Comparison of ENCODE assay signal across 8 cellular contexts in genomic region chr7:73701357-73701995, GRCh38. TPM values are rescaled to one million over a fixed set of nuclear protein-coding genes. Genes with fewer than 3 reads are reported as not detected.
A peak's percentile ranks its signal among the peaks of the same experiment; 100 is the strongest.
DNase-seq lines count a peak whose midpoint lies in the region; ATAC-seq and TF ChIP-seq lines count a peak whose summit lies in the region.

No MANE protein-coding gene starts in this region.

- H3K9me3 Mint-ChIP-seq in naive thymus-derived CD4-positive, alpha-beta T cell, result peaks cover 0 to 1% (median 0%) of the 10 kb centered on the region in 11 donors

- H3K4me3 ChIP-seq in naive thymus-derived CD4-positive, alpha-beta T cell (ENCODE audit: low read length), result no peak overlapping the region
- H3K4me3 ChIP-seq in lower leg skin (ENCODE audit: low read depth, poor library complexity, severe bottlenecking), result no peak overlapping the region

- POLR2A ChIA-PET in naive thymus-derived CD4-positive, alpha-beta T cell (lab: Charles Lee), result no interaction called here

- no peak for TF ChIP-seq POLR2A in lower leg skin (IDR thresholded peaks at IDR 0.05)

- 76 to 83% methylated on average over 13 of the region's 13 CpGs for WGBS in lower leg skin, 2 donors

- CTCF ChIA-PET in naive thymus-derived CD4-positive, alpha-beta T cell (lab: Charles Lee), result no interaction called here

- H3K27ac ChIP-seq in naive thymus-derived CD4-positive, alpha-beta T cell (ENCODE audit: low read depth, low read length), result no peak overlapping the region

- peaks cover 0 to 25% (median 10%) of the 10 kb centered on the region in 5 donors for H3K36me3 Mint-ChIP-seq in naive thymus-derived CD4-positive, alpha-beta T cell

- H3K4me1 Mint-ChIP-seq in naive thymus-derived CD4-positive, alpha-beta T cell, result peaks cover 0 to 7% (median 2%) of the 10 kb centered on the region in 7 donors

- TF ChIP-seq CTCF in GM10266 (IDR thresholded peaks at IDR 0.05; ENCODE audit: control insufficient read depth, insufficient read depth, low read depth, missing control alignments) (peak; percentile 44), lower leg skin (IDR thresholded peaks at IDR 0.05) (no peak)

- H3K27me3 ChIP-seq in naive thymus-derived CD4-positive, alpha-beta T cell (ENCODE audit: control insufficient read depth in 2 of 2, insufficient read depth in 2 of 2, low read length in 2 of 2), result no peaks in the 10 kb centered on the region

- H3K4me3 Mint-ChIP-seq in naive thymus-derived CD4-positive, alpha-beta T cell, result peak overlapping the region in 1 of 10 donors; percentile 2

- H3K27ac Mint-ChIP-seq in naive thymus-derived CD4-positive, alpha-beta T cell, result peak overlapping the region in 1 of 9 donors; percentile 52

- DNase-seq in AG08396 (ENCODE audit: low spot score) (peak; percentile 77), GM10266 (ENCODE audit: extremely low spot score) (peak; percentile 65), lower leg skin (ENCODE audit: low spot score in 2 of 2) (no peak), NCI-H2081 (lab: John Stamatoyannopoulos, UW) (no peak), middle frontal gyrus (ENCODE audit: extremely low spot score, low spot score) (no peak)
- peak; percentile 17 for DNase-seq in effector CD4-positive, alpha-beta T cell
- DNase-seq in naive thymus-derived CD4-positive, alpha-beta T cell, result no peak

- intact Hi-C loops in naive thymus-derived CD4-positive, alpha-beta T cell (cut with micrococcal nuclease), result no loop called here
- intact Hi-C loops in lower leg skin (cut with DNase I; ENCODE audit: low total_unique reads), result no loop called here

- ATAC-seq in naive thymus-derived CD4-positive, alpha-beta T cell, result peak; percentile 57

- peaks cover 0 to 33% (median 11%) of the 10 kb centered on the region in 3 experiments for H3K36me3 ChIP-seq in naive thymus-derived CD4-positive, alpha-beta T cell (ENCODE audit: control insufficient read depth in 2 of 3, insufficient read depth in 3 of 3, low read length in 3 of 3)

- H3K27me3 Mint-ChIP-seq in naive thymus-derived CD4-positive, alpha-beta T cell, result no peaks in the 10 kb centered on the region

- no peaks in the 10 kb centered on the region for H3K9me3 ChIP-seq in naive thymus-derived CD4-positive, alpha-beta T cell (ENCODE audit: control insufficient read depth in 2 of 3, low read length in 3 of 3)

- no peaks in the 10 kb centered on the region for H3K4me1 ChIP-seq in naive thymus-derived CD4-positive, alpha-beta T cell (ENCODE audit: control insufficient read depth in 2 of 2, insufficient read depth in 2 of 2, low read length in 2 of 2)

TF ChIP-seq in PFSK-1, 5 proteins besides CTCF, POLR2A, EP300 and RAD21:
- TF ChIP-seq SIN3A (IDR thresholded peaks at IDR 0.05; ENCODE audit: borderline replicate concordance, insufficient read depth, low read length) (no peak), POLR2AphosphoS5 (IDR thresholded peaks at IDR 0.05; ENCODE audit: low read depth, low read length) (no peak), TAF1 (IDR thresholded peaks at IDR 0.05; ENCODE audit: borderline replicate concordance, insufficient read depth, low read length) (no peak), FOXP2 (optimal IDR thresholded peaks at IDR 0.05; ENCODE audit: borderline replicate concordance, extremely low read depth, extremely low read length, insufficient read depth) (peak; percentile 21)
- TF ChIP-seq, protein P1, sequence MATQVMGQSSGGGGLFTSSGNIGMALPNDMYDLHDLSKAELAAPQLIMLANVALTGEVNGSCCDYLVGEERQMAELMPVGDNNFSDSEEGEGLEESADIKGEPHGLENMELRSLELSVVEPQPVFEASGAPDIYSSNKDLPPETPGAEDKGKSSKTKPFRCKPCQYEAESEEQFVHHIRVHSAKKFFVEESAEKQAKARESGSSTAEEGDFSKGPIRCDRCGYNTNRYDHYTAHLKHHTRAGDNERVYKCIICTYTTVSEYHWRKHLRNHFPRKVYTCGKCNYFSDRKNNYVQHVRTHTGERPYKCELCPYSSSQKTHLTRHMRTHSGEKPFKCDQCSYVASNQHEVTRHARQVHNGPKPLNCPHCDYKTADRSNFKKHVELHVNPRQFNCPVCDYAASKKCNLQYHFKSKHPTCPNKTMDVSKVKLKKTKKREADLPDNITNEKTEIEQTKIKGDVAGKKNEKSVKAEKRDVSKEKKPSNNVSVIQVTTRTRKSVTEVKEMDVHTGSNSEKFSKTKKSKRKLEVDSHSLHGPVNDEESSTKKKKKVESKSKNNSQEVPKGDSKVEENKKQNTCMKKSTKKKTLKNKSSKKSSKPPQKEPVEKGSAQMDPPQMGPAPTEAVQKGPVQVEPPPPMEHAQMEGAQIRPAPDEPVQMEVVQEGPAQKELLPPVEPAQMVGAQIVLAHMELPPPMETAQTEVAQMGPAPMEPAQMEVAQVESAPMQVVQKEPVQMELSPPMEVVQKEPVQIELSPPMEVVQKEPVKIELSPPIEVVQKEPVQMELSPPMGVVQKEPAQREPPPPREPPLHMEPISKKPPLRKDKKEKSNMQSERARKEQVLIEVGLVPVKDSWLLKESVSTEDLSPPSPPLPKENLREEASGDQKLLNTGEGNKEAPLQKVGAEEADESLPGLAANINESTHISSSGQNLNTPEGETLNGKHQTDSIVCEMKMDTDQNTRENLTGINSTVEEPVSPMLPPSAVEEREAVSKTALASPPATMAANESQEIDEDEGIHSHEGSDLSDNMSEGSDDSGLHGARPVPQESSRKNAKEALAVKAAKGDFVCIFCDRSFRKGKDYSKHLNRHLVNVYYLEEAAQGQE (IDR thresholded peaks at IDR 0.05; ENCODE audit: insufficient read depth in 1 of 2, low read depth in 2 of 2, low read length in 2 of 2), result no peak
TF ChIP-seq in PFSK-1: peak in this region for 1.

RNA-seq across cellular contexts. Expression of gene STX1A, which starts 18.0 kb away (rescaled TPM):
- polyA plus RNA-seq in PFSK-1 (2012; ENCODE audit: insufficient read length, low read depth), result 13.1 TPM
- 10 to 100 TPM in 3 of 5 experiments, 1 to 10 TPM in 2; 9.6 to 13.4 (median 10.5) TPM for total RNA-seq in naive thymus-derived CD4-positive, alpha-beta T cell
- polyA plus RNA-seq in naive thymus-derived CD4-positive, alpha-beta T cell, result 1 to 10 TPM; 1.2 to 3.2 TPM
- 1 to 10 TPM; 2.9 to 9.2 (median 4.6) TPM for total RNA-seq in lower leg skin

RNA-seq across cellular contexts. Expression of gene BUD23, which starts 18.1 kb away (rescaled TPM):
- 278 TPM for polyA plus RNA-seq in PFSK-1 (2012; ENCODE audit: insufficient read length, low read depth)
- total RNA-seq in naive thymus-derived CD4-positive, alpha-beta T cell, result 100 to 1,000 TPM in 2 of 5 experiments, 10 to 100 TPM in 3; 50.5 to 107 (median 72.0) TPM
- polyA plus RNA-seq in naive thymus-derived CD4-positive, alpha-beta T cell, result 100 to 1,000 TPM; 126 to 156 TPM
- 10 to 100 TPM; 46.3 to 57.8 (median 53.2) TPM for total RNA-seq in lower leg skin

RNA-seq across cellular contexts. Expression of gene DNAJC30, which starts 18.2 kb away (rescaled TPM):
- 6.2 TPM for polyA plus RNA-seq in PFSK-1 (2012; ENCODE audit: insufficient read length, low read depth)
- total RNA-seq in naive thymus-derived CD4-positive, alpha-beta T cell, result 10 to 100 TPM in 4 of 5 experiments, 1 to 10 TPM in 1; 9.5 to 22.4 (median 13.4) TPM
- polyA plus RNA-seq in naive thymus-derived CD4-positive, alpha-beta T cell, result 10 to 100 TPM; 11.8 to 12.9 TPM
- 1 to 10 TPM; 3.4 to 6.1 (median 4.1) TPM for total RNA-seq in lower leg skin

RNA-seq across cellular contexts. Expression of gene VPS37D, which starts 33.8 kb away (rescaled TPM):
- 7.6 TPM for polyA plus RNA-seq in PFSK-1 (2012; ENCODE audit: insufficient read length, low read depth)
- total RNA-seq in naive thymus-derived CD4-positive, alpha-beta T cell, result under 1 TPM in 3 of 5 experiments, not detected in 2; 0.22 to 0.85 (median 0.44) TPM
- not detected for polyA plus RNA-seq in naive thymus-derived CD4-positive, alpha-beta T cell
- total RNA-seq in lower leg skin, result 1 to 10 TPM; 2.4 to 6.9 (median 4.1) TPM

RNA-seq across cellular contexts. Expression of gene ABHD11, which starts 37.1 kb away (rescaled TPM):
- polyA plus RNA-seq in PFSK-1 (2012; ENCODE audit: insufficient read length, low read depth), result 27.4 TPM
- 10 to 100 TPM; 12.3 to 22.7 (median 17.2) TPM for total RNA-seq in naive thymus-derived CD4-positive, alpha-beta T cell
- 10 to 100 TPM; 10.2 to 15.9 TPM for polyA plus RNA-seq in naive thymus-derived CD4-positive, alpha-beta T cell
- total RNA-seq in lower leg skin, result 10 to 100 TPM; 24.9 to 29.0 (median 26.3) TPM

Comparison
In these comparisons a context has a peak if more than half of its experiments do, and no peak if none do; other contexts are left out.
1. DNase-seq: peak in AG08396 (single experiment), GM10266 (single experiment) and effector CD4-positive, alpha-beta T cell (single experiment); none in naive thymus-derived CD4-positive, alpha-beta T cell (0 of 9), lower leg skin (0 of 2), NCI-H2081 (0 of 2) and middle frontal gyrus (single experiment).